ENCODE assay signal across 1 cellular context in the genomic region with DNA sequence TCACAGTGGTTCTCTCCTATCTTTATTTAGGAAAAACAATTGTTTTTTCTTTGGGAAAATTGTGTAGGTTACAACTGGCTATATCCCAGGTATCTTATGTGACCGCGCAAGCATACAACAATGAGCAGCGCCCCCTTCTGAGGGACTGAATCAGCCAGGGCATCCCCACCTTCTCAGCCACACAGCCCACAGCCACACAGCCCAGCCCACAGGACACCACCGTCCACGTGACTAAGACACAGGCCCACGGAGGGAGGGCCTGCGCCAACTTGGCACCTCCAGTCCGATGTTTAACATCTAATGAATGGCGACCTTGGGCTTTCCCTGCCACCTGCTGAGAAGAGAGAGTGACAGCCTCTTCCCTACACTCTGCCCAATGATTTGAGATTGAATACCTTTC.
TF ChIP-seq lines count a peak whose summit lies in the region.

No MANE protein-coding gene starts in this region.

TF ChIP-seq in H1, 55 proteins besides CTCF, POLR2A, EP300 and RAD21 (continued from another document):
- no peak for TF ChIP-seq ASH2L (IDR thresholded peaks at IDR 0.05; ENCODE audit: low read length)
